3 cellular contexts compared by ENCODE assay signal in genomic region chr15:79944625-79945024, GRCh38.
TF ChIP-seq lines count a peak whose summit lies in the region.

No MANE protein-coding gene starts in this region.

TF ChIP-seq in SK-N-SH, 30 proteins besides CTCF, POLR2A, EP300 and RAD21 (continued from another document):
- no peak for TF ChIP-seq EZH2phosphoT487 (IDR thresholded peaks at IDR 0.05; ENCODE audit: borderline replicate concordance, low read depth)

TF ChIP-seq in SK-N-SH treated with all-trans-retinoic acid at 6 μM for 48 hours, 23 proteins besides CTCF, POLR2A, EP300 and RAD21 (continued from another document):
- no peak for TF ChIP-seq TOX (CRISPR knock-in tag; IDR thresholded peaks at IDR 0.05; ENCODE audit: borderline replicate concordance)
- no peak for TF ChIP-seq PPARA (CRISPR knock-in tag; IDR thresholded peaks at IDR 0.05; ENCODE audit: borderline replicate concordance)
- TF ChIP-seq ZNF8 (CRISPR knock-in tag; IDR thresholded peaks at IDR 0.05) = no peak
- TF ChIP-seq ZFP3 (CRISPR knock-in tag; IDR thresholded peaks at IDR 0.05) = no peak
- TF ChIP-seq GLIS3 (CRISPR knock-in tag; IDR thresholded peaks at IDR 0.05) = no peak
- TF ChIP-seq SNAI2 (CRISPR knock-in tag; IDR thresholded peaks at IDR 0.05) = no peak
- TF ChIP-seq RARB (CRISPR knock-in tag; IDR thresholded peaks at IDR 0.05) = no peak
- TF ChIP-seq TCF4 (CRISPR knock-in tag; IDR thresholded peaks at IDR 0.05; ENCODE audit: borderline replicate concordance) = no peak
- TF ChIP-seq ZNF70 (CRISPR knock-in tag; IDR thresholded peaks at IDR 0.05) = no peak

TF ChIP-seq in K562, 482 proteins besides CTCF, POLR2A, EP300 and RAD21:
- 0 out of 2 replicates have a peak, but pooled peaks have one; percentile 35 for TF ChIP-seq ATF3 (IDR thresholded peaks at IDR 0.05)
- no peak for TF ChIP-seq ATF3 (CRISPR knock-in tag; conservative IDR thresholded peaks at IDR 0.05)
- TF ChIP-seq ATF1 (CRISPR knock-in tag; IDR thresholded peaks at IDR 0.05) = no peak
- peak; percentile 40; the same call in 1 of the 2 replicates for TF ChIP-seq ATF1 (tag; IDR thresholded peaks at IDR 0.05)
- TF ChIP-seq RFX5 (IDR thresholded peaks at IDR 0.05; ENCODE audit: low read depth, low read length) = peak; percentile 93
- no peak for TF ChIP-seq ELK3 (CRISPR knock-in tag; IDR thresholded peaks at IDR 0.05)
- TF ChIP-seq SP2 (IDR thresholded peaks at IDR 0.05; ENCODE audit: extremely low read depth, low read depth, low read length, poor library complexity, severe bottlenecking) = no peak
- TF ChIP-seq DIDO1 (tag; IDR thresholded peaks at IDR 0.05; ENCODE audit: low read depth) = no peak
- TF ChIP-seq CREM (IDR thresholded peaks at IDR 0.05; ENCODE audit: low read depth) = peak; percentile 64
- no peak for TF ChIP-seq ZNF696 (CRISPR knock-in tag; conservative IDR thresholded peaks at IDR 0.05)
- no peak for TF ChIP-seq TEAD1 (CRISPR knock-in tag; IDR thresholded peaks at IDR 0.05)
- no peak for TF ChIP-seq DLX4 (CRISPR knock-in tag; IDR thresholded peaks at IDR 0.05)
- peak; percentile 29; the same call in 1 of the 2 replicates for TF ChIP-seq ATF7 (IDR thresholded peaks at IDR 0.05)
- no peak for TF ChIP-seq ZNF133 (CRISPR knock-in tag; IDR thresholded peaks at IDR 0.05)
- TF ChIP-seq ZNF384 (IDR thresholded peaks at IDR 0.05; ENCODE audit: low read depth, low read length) = no peak
- no peak for TF ChIP-seq CSDE1 (IDR thresholded peaks at IDR 0.05)
- no peak for TF ChIP-seq POLR2G (IDR thresholded peaks at IDR 0.05; ENCODE audit: low read depth, low read length)
- no peak for TF ChIP-seq SRSF7 (optimal IDR thresholded peaks at IDR 0.05; ENCODE audit: low read depth, low read length)
- no peak for TF ChIP-seq PBX2 (CRISPR knock-in tag; IDR thresholded peaks at IDR 0.05; ENCODE audit: low read depth)
- TF ChIP-seq PBX2 (tag; conservative IDR thresholded peaks at IDR 0.05; ENCODE audit: low read depth) = peak; percentile 20; the same call in 1 of the 2 replicates
- no peak for TF ChIP-seq ZNF232 (CRISPR knock-in tag; IDR thresholded peaks at IDR 0.05)
- no peak for TF ChIP-seq ZKSCAN3 (CRISPR knock-in tag; IDR thresholded peaks at IDR 0.05)
- no peak for TF ChIP-seq ETV5 (CRISPR knock-in tag; IDR thresholded peaks at IDR 0.05; ENCODE audit: low read depth)
- TF ChIP-seq TRIM28 (IDR thresholded peaks at IDR 0.05) = no peak
- no peak for TF ChIP-seq ZBTB17 (CRISPR knock-in tag; IDR thresholded peaks at IDR 0.05)
- no peak for TF ChIP-seq MYBL2 (IDR thresholded peaks at IDR 0.05; ENCODE audit: low read depth)
- no peak for TF ChIP-seq MYBL2 (CRISPR knock-in tag; IDR thresholded peaks at IDR 0.05; ENCODE audit: borderline replicate concordance)
